17 cellular contexts compared by ENCODE assay signal in genomic region chr1:198287916-198288315, GRCh38.
DNase-seq lines count a peak whose midpoint lies in the region; ATAC-seq and TF ChIP-seq lines count a peak whose summit lies in the region.
"Had no signal": no experiment of that assay in that cellular context is flagged by ENCODE, and none has a peak within 500 bp of the region (broad histone marks: within the 10 kb centered on the region; RNA-seq: fewer than 3 reads in every experiment).

No MANE protein-coding gene starts in this region.

- H3K9me3 Mint-ChIP-seq in CD4-positive, alpha-beta T cell, result no peaks in the 10 kb centered on the region
- H3K9me3 Mint-ChIP-seq in glutamatergic neuron (ENCODE audit: unreplicated experiment), result no peaks in the 10 kb centered on the region
- no peaks in the 10 kb centered on the region for H3K9me3 Mint-ChIP-seq in activated CD4-positive, alpha-beta memory T cell treated with anti-CD3 and anti-CD28 coated beads for 36 hours

- peaks cover 26% of the 10 kb centered on the region for H3K4me1 Mint-ChIP-seq in CD4-positive, alpha-beta T cell (ENCODE audit: low read depth)
- peaks cover 52% of the 10 kb centered on the region for H3K4me1 Mint-ChIP-seq in glutamatergic neuron (ENCODE audit: low read depth, unreplicated experiment)
- peaks cover 6% of the 10 kb centered on the region for H3K4me1 Mint-ChIP-seq in activated CD4-positive, alpha-beta memory T cell treated with anti-CD3 and anti-CD28 coated beads for 36 hours (ENCODE audit: low read depth)

- H3K4me3 Mint-ChIP-seq in CD4-positive, alpha-beta T cell, result no peak overlapping the region
- peak overlapping the region; percentile 18 for H3K4me3 Mint-ChIP-seq in glutamatergic neuron (ENCODE audit: unreplicated experiment)
- no peak overlapping the region for H3K4me3 Mint-ChIP-seq in activated CD4-positive, alpha-beta memory T cell treated with anti-CD3 and anti-CD28 coated beads for 36 hours
- H3K4me3 Mint-ChIP-seq: T-helper 17 cell had no signal

- peak overlapping the region; percentile 11 for H3K27ac Mint-ChIP-seq in CD4-positive, alpha-beta T cell
- H3K27ac Mint-ChIP-seq in glutamatergic neuron (ENCODE audit: unreplicated experiment), result peak overlapping the region; percentile 52
- H3K27ac Mint-ChIP-seq in activated CD4-positive, alpha-beta memory T cell treated with anti-CD3 and anti-CD28 coated beads for 36 hours, result no peak overlapping the region

- CTCF ChIA-PET in CD4-positive, alpha-beta T cell (lab: Charles Lee), result interaction anchor here (1.7 kb wide), 1 partner anchor 11 kb away, joined by 4 read pairs; no protein-coding TSS in a partner anchor
- CTCF ChIA-PET in activated CD4-positive, alpha-beta memory T cell treated with anti-CD3 and anti-CD28 coated beads for 36 hours (lab: Charles Lee), result no interaction called here

- H3K27ac ChIP-seq in CD4-positive, alpha-beta T cell (ENCODE audit: low read depth, low read length), result no peak overlapping the region
- H3K27ac ChIP-seq: BLaER1 had no signal

- no peaks in the 10 kb centered on the region for H3K27me3 ChIP-seq in CD4-positive, alpha-beta T cell (ENCODE audit: control insufficient read depth, insufficient read depth, low read length)
- H3K27me3 ChIP-seq: BLaER1 had no signal

- H3K9me3 ChIP-seq in CD4-positive, alpha-beta T cell (ENCODE audit: control insufficient read depth, low read length), result no peaks in the 10 kb centered on the region
- H3K9me3 ChIP-seq: BLaER1 had no signal

- H3K27me3 Mint-ChIP-seq in CD4-positive, alpha-beta T cell, result no peaks in the 10 kb centered on the region
- H3K27me3 Mint-ChIP-seq in glutamatergic neuron (ENCODE audit: unreplicated experiment), result no peaks in the 10 kb centered on the region
- no peaks in the 10 kb centered on the region for H3K27me3 Mint-ChIP-seq in activated CD4-positive, alpha-beta memory T cell treated with anti-CD3 and anti-CD28 coated beads for 36 hours
- H3K27me3 Mint-ChIP-seq: T-helper 17 cell had no signal

- intact Hi-C loops in CD4-positive, alpha-beta T cell (cut with DNase I, micrococcal nuclease), result no loop called here
- intact Hi-C loops in activated CD4-positive, alpha-beta memory T cell treated with anti-CD3 and anti-CD28 coated beads for 36 hours (cut with micrococcal nuclease), result no loop called here

- no peak for ATAC-seq in CD4-positive, alpha-beta T cell (ENCODE audit: poor library complexity)
- ATAC-seq in GM18867 (IDR thresholded peaks at IDR 0.05; ENCODE audit: unreplicated experiment), result no peak
- ATAC-seq: HepG2, T-helper 17 cell had no signal

- H3K36me3 Mint-ChIP-seq in CD4-positive, alpha-beta T cell (ENCODE audit: low read depth), result peaks cover 62% of the 10 kb centered on the region
- no peaks in the 10 kb centered on the region for H3K36me3 Mint-ChIP-seq in glutamatergic neuron (ENCODE audit: unreplicated experiment)
- peaks cover 8% of the 10 kb centered on the region for H3K36me3 Mint-ChIP-seq in activated CD4-positive, alpha-beta memory T cell treated with anti-CD3 and anti-CD28 coated beads for 36 hours

- POLR2A ChIA-PET in CD4-positive, alpha-beta T cell (lab: Charles Lee), result no interaction called here
- POLR2A ChIA-PET in activated CD4-positive, alpha-beta memory T cell treated with anti-CD3 and anti-CD28 coated beads for 36 hours (lab: Charles Lee), result interaction anchor here (0.6 kb wide), 1 partner anchor 713 kb away, joined by 3 read pairs; no protein-coding TSS in a partner anchor

- DNase-seq in NCI-H2107 treated with DMSO at 0.1 percent for 48 hours (lab: John Stamatoyannopoulos, UW; ENCODE audit: unreplicated experiment) (peak; percentile 50), NCI-H2107 (lab: John Stamatoyannopoulos, UW) (no peak), NCI-H2227 (lab: John Stamatoyannopoulos, UW; ENCODE audit: unreplicated experiment) (peak; percentile 61), glutamatergic neuron (no peak), activated gamma-delta T cell treated with Interleukin-2 at 50 U/mL for 16 hours (no peak)
- no peak for DNase-seq in CD4-positive, alpha-beta T cell
- no peak for DNase-seq in activated CD4-positive, alpha-beta memory T cell treated with anti-CD3 and anti-CD28 coated beads for 36 hours
- DNase-seq: DMS 273 treated with DMSO at 0.1 percent for 48 hours, NCI-H1048, NCI-H1694, NCI-H510A treated with DMSO at 0.1 percent for 48 hours, OCI-M1, SHP77 treated with DMSO at 0.1 percent for 48 hours, T-helper 17 cell had no signal

- TF ChIP-seq CTCF in CD4-positive, alpha-beta T cell (IDR thresholded peaks at IDR 0.05), result no peak
- no peak for TF ChIP-seq CTCF in glutamatergic neuron (IDR thresholded peaks at IDR 0.05; ENCODE audit: partially characterized antibody, unreplicated experiment)

Comparison
In these comparisons a context has a peak if more than half of its experiments do, and no peak if none do; other contexts are left out.
1. DNase-seq: peak in NCI-H2107 treated with DMSO at 0.1 percent for 48 hours (single experiment) and NCI-H2227 (single experiment); none in NCI-H2107 (single experiment), CD4-positive, alpha-beta T cell (0 of 10), glutamatergic neuron (single experiment), activated CD4-positive, alpha-beta memory T cell treated with anti-CD3 and anti-CD28 coated beads for 36 hours (single experiment) and activated gamma-delta T cell treated with Interleukin-2 at 50 U/mL for 16 hours (single experiment).